In genomic region chr12:125194999-125195398, GRCh38 we compare ENCODE assay signal across 16 cellular contexts. TPM values are rescaled to one million over a fixed set of nuclear protein-coding genes. Genes with fewer than 3 reads are reported as not detected.
DNase-seq lines count a peak whose midpoint lies in the region; ATAC-seq and TF ChIP-seq lines count a peak whose summit lies in the region.
"Had no signal": no experiment of that assay in that cellular context is flagged by ENCODE, and none has a peak within 500 bp of the region (broad histone marks: within the 10 kb centered on the region; RNA-seq: fewer than 3 reads in every experiment).

No MANE protein-coding gene starts in this region.

- peaks cover 41% of the 10 kb centered on the region for H3K27me3 Mint-ChIP-seq in activated CD8-positive, alpha-beta T cell treated with anti-CD3 and anti-CD28 coated beads, Interleukin-2, amount 10 ng/mL, durations not matched to agents 7 days and 5 days (ENCODE audit: low read depth)

- H3K4me3 ChIP-seq in iPS-20b (ENCODE audit: low read length) (peak overlapping the region; percentile 46; the same call in 1 of the 2 replicates), mammary epithelial cell (replicated peaks in 1 of 3; ENCODE audit: insufficient read depth in 1 of 3, low read depth in 2 of 3, low read length in 3 of 3) (no peak overlapping the region)

- H3K9me3 ChIP-seq in iPS-20b (ENCODE audit: insufficient read depth, low read depth, low read length) = no peaks in the 10 kb centered on the region
- H3K9me3 ChIP-seq in mammary epithelial cell (replicated peaks; ENCODE audit: insufficient read depth, low read length) = no peaks in the 10 kb centered on the region

- in situ Hi-C loops in mammary epithelial cell (cut with MboI; ENCODE audit: low sequenced_read_pairs in 2 of 2) = no loop called here

- H3K4me1 ChIP-seq in iPS-20b (ENCODE audit: insufficient read depth, low read length) = peaks cover 39% of the 10 kb centered on the region; the same call in 1 of the 2 replicates
- no peaks in the 10 kb centered on the region for H3K4me1 ChIP-seq in mammary epithelial cell (ENCODE audit: insufficient read depth, low read length)

- POLR2A ChIA-PET in activated CD8-positive, alpha-beta T cell treated with anti-CD3 and anti-CD28 coated beads, Interleukin-2, amount 10 ng/mL, durations not matched to agents 7 days and 5 days (lab: Charles Lee) = no interaction called here

- H3K27me3 ChIP-seq in iPS-20b (ENCODE audit: insufficient read depth, low read length) (peaks cover 42% of the 10 kb centered on the region), mammary epithelial cell (ENCODE audit: insufficient read depth, low read length) (no peaks in the 10 kb centered on the region)

- H3K36me3 Mint-ChIP-seq in activated CD8-positive, alpha-beta T cell treated with anti-CD3 and anti-CD28 coated beads, Interleukin-2, amount 10 ng/mL, durations not matched to agents 7 days and 5 days (ENCODE audit: low read depth) = no peaks in the 10 kb centered on the region
- H3K36me3 Mint-ChIP-seq: IgD-negative memory B cell had no signal

- CTCF ChIA-PET in mammary epithelial cell (lab: Charles Lee; ENCODE audit: low non-redundant PET) = no interaction called here
- CTCF ChIA-PET in activated CD8-positive, alpha-beta T cell treated with anti-CD3 and anti-CD28 coated beads, Interleukin-2, amount 10 ng/mL, durations not matched to agents 7 days and 5 days (lab: Charles Lee) = no interaction called here

- BruUV-seq in mammary epithelial cell (replicated peaks; lab: Mats Ljungman, UMichigan) = no TSS peak

- DNase-seq in A172 (ENCODE audit: low spot score) (peak; percentile 19), astrocyte of the hippocampus (ENCODE audit: low read depth, low spot score) (peak; percentile 53), mammary epithelial cell (no peak), left colon (no peak)
- DNase-seq in effector CD4-positive, alpha-beta T cell = no peak
- no peak for DNase-seq in activated CD8-positive, alpha-beta T cell treated with anti-CD3 and anti-CD28 coated beads, Interleukin-2, amount 10 ng/mL, durations not matched to agents 7 days and 5 days
- DNase-seq: 8988T; GF-D8; NCI-H1417; NCI-H1930; NK-92 treated with Interleukin-12 subunit alpha and Interleukin-12 subunit beta, amount 100 ng/mL, for 24 hours; RPMI8226; SW 1271 had no signal

- H3K27ac Mint-ChIP-seq in activated CD8-positive, alpha-beta T cell treated with anti-CD3 and anti-CD28 coated beads, Interleukin-2, amount 10 ng/mL, durations not matched to agents 7 days and 5 days = no peak overlapping the region
- H3K27ac Mint-ChIP-seq: IgD-negative memory B cell had no signal

- H3K36me3 ChIP-seq in iPS-20b (ENCODE audit: insufficient read depth, low read depth, low read length) = no peaks in the 10 kb centered on the region
- H3K36me3 ChIP-seq in mammary epithelial cell (ENCODE audit: insufficient read depth, low read length) = no peaks in the 10 kb centered on the region

- TF ChIP-seq EP300 in Ishikawa (IDR thresholded peaks at IDR 0.05; ENCODE audit: borderline replicate concordance) = no peak

- 44% methylated on average over 9 of the region's 9 CpGs for WGBS in mammary epithelial cell (ENCODE audit: low coverage, missing lambda C conversion rate)

- dilution Hi-C loops in mammary epithelial cell (cut with HindIII; ENCODE audit: low sequenced_read_pairs) = no loop called here

- no peak for TF ChIP-seq CTCF in mammary epithelial cell (conservative IDR thresholded peaks at IDR 0.05 in 1 of 2, IDR thresholded peaks at IDR 0.05 in 1 of 2; ENCODE audit: extremely low read depth in 1 of 2, insufficient read depth in 1 of 2, low read depth in 1 of 2, low read length in 2 of 2)

- intact Hi-C loops in mammary epithelial cell (cut with micrococcal nuclease) = no loop called here
- intact Hi-C loops in left colon (cut with DNase I, micrococcal nuclease) = no loop called here

- no peaks in the 10 kb centered on the region for H3K79me2 ChIP-seq in mammary epithelial cell (ENCODE audit: insufficient read depth, low read length)

- H3K9ac ChIP-seq in iPS-20b (ENCODE audit: low read depth, low read length) (no peak overlapping the region), mammary epithelial cell (ENCODE audit: insufficient read depth, low read length) (no peak overlapping the region)

- H3K9me3 Mint-ChIP-seq in activated CD8-positive, alpha-beta T cell treated with anti-CD3 and anti-CD28 coated beads, Interleukin-2, amount 10 ng/mL, durations not matched to agents 7 days and 5 days (ENCODE audit: insufficient read depth) = no peaks in the 10 kb centered on the region

- no peak overlapping the region for H3K4me3 Mint-ChIP-seq in activated CD8-positive, alpha-beta T cell treated with anti-CD3 and anti-CD28 coated beads, Interleukin-2, amount 10 ng/mL, durations not matched to agents 7 days and 5 days

- H4K20me1 ChIP-seq in mammary epithelial cell (ENCODE audit: insufficient read depth, low read length) = no peaks in the 10 kb centered on the region

- H3K27ac ChIP-seq in iPS-20b (ENCODE audit: low read length) (no peak overlapping the region), mammary epithelial cell (ENCODE audit: insufficient read depth, low read depth, low read length) (no peak overlapping the region)

- no peaks in the 10 kb centered on the region for H3K4me1 Mint-ChIP-seq in activated CD8-positive, alpha-beta T cell treated with anti-CD3 and anti-CD28 coated beads, Interleukin-2, amount 10 ng/mL, durations not matched to agents 7 days and 5 days (ENCODE audit: low read depth)
- H3K4me1 Mint-ChIP-seq: IgD-negative memory B cell had no signal

- H2AFZ ChIP-seq in mammary epithelial cell (ENCODE audit: low read depth, low read length) = no peak overlapping the region

- no peak overlapping the region for H3K4me2 ChIP-seq in mammary epithelial cell (ENCODE audit: insufficient read depth, low read depth, low read length)

- no peak for ATAC-seq in activated CD8-positive, alpha-beta T cell treated with anti-CD3 and anti-CD28 coated beads, Interleukin-2, amount 10 ng/mL, durations not matched to agents 7 days and 5 days
- no peak for ATAC-seq in left colon

- TF ChIP-seq RAD21 in Ishikawa (IDR thresholded peaks at IDR 0.05; ENCODE audit: low read depth) = no peak

TF ChIP-seq in Ishikawa, 13 proteins besides CTCF, POLR2A, EP300 and RAD21:
- TF ChIP-seq CREB1 (IDR thresholded peaks at IDR 0.05; ENCODE audit: low read depth) (no peak), REST (IDR thresholded peaks at IDR 0.05; ENCODE audit: low read depth) (peak; percentile 89)

RNA-seq across cellular contexts. Expression of gene TMEM132B, which starts 8.8 kb away (rescaled TPM):
- 0.60 and 0.67 TPM in 2 replicates for total RNA-seq in A172 (2014; rRNA removed; shearing (Covaris generic))
- total RNA-seq in mammary epithelial cell (under 1 TPM; under 0.01 to 0.71 TPM), left colon (1 to 10 TPM; 1.0 to 2.0 TPM)
- polyA plus RNA-seq in mammary epithelial cell = 0.42 TPM
- 2.0 TPM for polyA minus RNA-seq in mammary epithelial cell
- total RNA-seq in activated CD8-positive, alpha-beta T cell treated with anti-CD3 and anti-CD28 coated beads, Interleukin-2, amount 10 ng/mL, durations not matched to agents 7 days and 5 days = not detected
- polyA plus RNA-seq: IgD-negative memory B cell had no signal

Comparison
In these comparisons a context has a peak if more than half of its experiments do, and no peak if none do; other contexts are left out.
1. DNase-seq: peak in A172 (single experiment) and astrocyte of the hippocampus (single experiment); none in mammary epithelial cell (single experiment), effector CD4-positive, alpha-beta T cell (single experiment), activated CD8-positive, alpha-beta T cell treated with anti-CD3 and anti-CD28 coated beads, Interleukin-2, amount 10 ng/mL, durations not matched to agents 7 days and 5 days (single experiment) and left colon (0 of 2).